ENCODE assay signal across 1 cellular context in genomic region chr16:48503779-48504178, GRCh38.
TF ChIP-seq lines count a peak whose summit lies in the region.

No MANE protein-coding gene starts in this region.

TF ChIP-seq in IMR-90, 13 proteins besides CTCF, POLR2A, EP300 and RAD21 (continued from another document):
- no peak for TF ChIP-seq RCOR1 (IDR thresholded peaks at IDR 0.05; ENCODE audit: insufficient replicate concordance, low read length)
